Comparison of ENCODE assay signal across 16 cellular contexts in the genomic region with DNA sequence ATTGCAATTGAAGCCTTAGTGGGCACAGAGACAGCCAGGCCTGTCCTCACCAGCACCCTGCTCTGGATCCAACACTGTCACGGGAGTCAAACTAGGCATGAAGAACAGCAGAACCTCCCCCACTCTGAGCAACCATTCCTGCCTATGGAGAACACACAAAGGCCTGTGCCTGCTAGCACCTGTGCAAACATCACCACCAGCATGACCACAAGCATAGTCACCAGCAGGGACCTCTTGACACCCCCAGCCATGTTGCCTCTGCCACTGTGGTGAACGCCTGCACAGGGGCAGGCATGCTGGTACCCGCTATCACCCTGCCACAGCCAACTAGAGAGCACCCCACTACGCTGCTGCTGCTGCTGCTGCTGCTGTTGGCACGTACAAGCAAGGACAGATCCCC. TPM values are rescaled to one million over a fixed set of nuclear protein-coding genes. Genes with fewer than 3 reads are reported as not detected.
"Had no signal": no experiment of that assay in that cellular context is flagged by ENCODE, and none has a peak within 500 bp of the region (broad histone marks: within the 10 kb centered on the region; RNA-seq: fewer than 3 reads in every experiment).

No MANE protein-coding gene starts in this region.

- H3K4me3 ChIP-seq: ascending aorta, thyroid gland had no signal

- DNase-seq: activated CD4-positive, alpha-beta memory T cell treated with anti-CD3 and anti-CD28 coated beads for 36 hours; activated CD4-positive, alpha-beta T cell treated with anti-CD3 and anti-CD28 coated beads for 36 hours; activated CD8-positive, alpha-beta memory T cell treated with anti-CD3 and anti-CD28 coated beads, Interleukin-2, amount 10 ng/mL, durations not matched to agents 7 days and 5 days; activated naive CD4-positive, alpha-beta T cell treated with anti-CD3 and anti-CD28 coated beads, Interleukin-2, amount 10 ng/mL, durations not matched to agents 7 days and 5 days; activated T-cell treated with anti-CD3 and anti-CD28 coated beads, Interleukin-2, amount 50 U/mL, for 1 hour; dermis blood vessel endothelial cell; effector memory CD8-positive, alpha-beta T cell; naive thymus-derived CD4-positive, alpha-beta T cell; nucleus accumbens; posterior cingulate gyrus; retina; stimulated activated CD4-positive, alpha-beta T cell treated with anti-CD3 and anti-CD28 coated beads, Interleukin-2, amount 100 ng/mL, for 48 hours; thyroid gland had no signal

- H3K27ac Mint-ChIP-seq: activated CD4-positive, alpha-beta memory T cell treated with anti-CD3 and anti-CD28 coated beads for 36 hours; activated CD4-positive, alpha-beta T cell treated with anti-CD3 and anti-CD28 coated beads for 36 hours; activated CD8-positive, alpha-beta memory T cell treated with anti-CD3 and anti-CD28 coated beads, Interleukin-2, amount 10 ng/mL, durations not matched to agents 7 days and 5 days; activated naive CD4-positive, alpha-beta T cell treated with anti-CD3 and anti-CD28 coated beads, Interleukin-2, amount 10 ng/mL, durations not matched to agents 7 days and 5 days; effector memory CD8-positive, alpha-beta T cell; naive thymus-derived CD4-positive, alpha-beta T cell; stimulated activated memory B cell treated with anti-CD40 and anti-IgM and Interleukin-4, amounts not matched to agents 10 μg/mL and 1 μg/mL and 100 μg/mL, for 72 hours had no signal

- H3K4me1 ChIP-seq: ascending aorta, thyroid gland had no signal

- H3K27ac ChIP-seq: ascending aorta, thyroid gland had no signal

- H3K4me3 Mint-ChIP-seq: activated CD4-positive, alpha-beta memory T cell treated with anti-CD3 and anti-CD28 coated beads for 36 hours; activated CD4-positive, alpha-beta T cell treated with anti-CD3 and anti-CD28 coated beads for 36 hours; activated CD8-positive, alpha-beta memory T cell treated with anti-CD3 and anti-CD28 coated beads, Interleukin-2, amount 10 ng/mL, durations not matched to agents 7 days and 5 days; activated naive CD4-positive, alpha-beta T cell treated with anti-CD3 and anti-CD28 coated beads, Interleukin-2, amount 10 ng/mL, durations not matched to agents 7 days and 5 days; effector memory CD8-positive, alpha-beta T cell; stimulated activated memory B cell treated with anti-CD40 and anti-IgM and Interleukin-4, amounts not matched to agents 10 μg/mL and 1 μg/mL and 100 μg/mL, for 72 hours had no signal

- H3K36me3 ChIP-seq: ascending aorta, thyroid gland had no signal

- H3K27me3 ChIP-seq: ascending aorta, thyroid gland had no signal

- H3K9me3 ChIP-seq: thyroid gland had no signal

- H3K27me3 Mint-ChIP-seq: activated CD4-positive, alpha-beta memory T cell treated with anti-CD3 and anti-CD28 coated beads for 36 hours; activated CD4-positive, alpha-beta T cell treated with anti-CD3 and anti-CD28 coated beads for 36 hours; activated naive CD4-positive, alpha-beta T cell treated with anti-CD3 and anti-CD28 coated beads, Interleukin-2, amount 10 ng/mL, durations not matched to agents 7 days and 5 days; stimulated activated memory B cell treated with anti-CD40 and anti-IgM and Interleukin-4, amounts not matched to agents 10 μg/mL and 1 μg/mL and 100 μg/mL, for 72 hours had no signal

- H3K4me1 Mint-ChIP-seq: activated CD4-positive, alpha-beta T cell treated with anti-CD3 and anti-CD28 coated beads for 36 hours; activated CD8-positive, alpha-beta memory T cell treated with anti-CD3 and anti-CD28 coated beads, Interleukin-2, amount 10 ng/mL, durations not matched to agents 7 days and 5 days; activated naive CD4-positive, alpha-beta T cell treated with anti-CD3 and anti-CD28 coated beads, Interleukin-2, amount 10 ng/mL, durations not matched to agents 7 days and 5 days; naive thymus-derived CD4-positive, alpha-beta T cell; stimulated activated memory B cell treated with anti-CD40 and anti-IgM and Interleukin-4, amounts not matched to agents 10 μg/mL and 1 μg/mL and 100 μg/mL, for 72 hours had no signal

- ATAC-seq: activated CD4-positive, alpha-beta T cell treated with anti-CD3 and anti-CD28 coated beads for 36 hours; activated CD8-positive, alpha-beta memory T cell treated with anti-CD3 and anti-CD28 coated beads, Interleukin-2, amount 10 ng/mL, durations not matched to agents 7 days and 5 days; effector memory CD8-positive, alpha-beta T cell; left lobe of liver; naive thymus-derived CD4-positive, alpha-beta T cell; stimulated activated memory B cell treated with anti-CD40 and anti-IgM and Interleukin-4, amounts not matched to agents 10 μg/mL and 1 μg/mL and 100 μg/mL, for 72 hours had no signal

RNA-seq across cellular contexts. Expression of gene CENPN, which starts 52.0 kb away (rescaled TPM):
- total RNA-seq: ascending aorta had no signal
